Comparison of ENCODE assay signal across 8 cellular contexts in genomic region chr7:47978790-47979144, GRCh38. TPM values are rescaled to one million over a fixed set of nuclear protein-coding genes. Genes with fewer than 3 reads are reported as not detected.
DNase-seq lines count a peak whose midpoint lies in the region; ATAC-seq and TF ChIP-seq lines count a peak whose summit lies in the region.

No MANE protein-coding gene starts in this region.

- POLR2A ChIA-PET in CD4-positive, alpha-beta memory T cell (lab: Charles Lee; ENCODE audit: partially characterized antibody), result interaction anchor here (1.0 to 1.8 kb wide), 4 partner anchors 10 to 117 kb away, joined by 3 to 9 read pairs (median 4); partner anchors contain the start of gene UPP1
- POLR2A ChIA-PET in PC-3 (lab: Charles Lee; ENCODE audit: unreplicated experiment), result interaction anchor here (0.6 kb wide), 1 partner anchor 195 kb away, joined by 4 read pairs; no protein-coding TSS in a partner anchor

- peak overlapping the region; percentile 66 for H2AFZ ChIP-seq in PC-3 (ENCODE audit: low read length)
- H2AFZ ChIP-seq in osteoblast (ENCODE audit: low read length), result peak overlapping the region; percentile 86

- peaks cover 0 to 5% (median 0%) of the 10 kb centered on the region in 8 donors for H3K9me3 Mint-ChIP-seq in CD4-positive, alpha-beta memory T cell

- peaks cover 16 to 35% (median 26%) of the 10 kb centered on the region in 4 donors for H3K4me1 Mint-ChIP-seq in CD4-positive, alpha-beta memory T cell

- H3K36me3 ChIP-seq in CD4-positive, alpha-beta memory T cell (ENCODE audit: insufficient read depth, low read length), result peaks cover 43% of the 10 kb centered on the region
- peaks cover 32% of the 10 kb centered on the region for H3K36me3 ChIP-seq in PC-3 (ENCODE audit: low read depth, low read length)
- H3K36me3 ChIP-seq in osteoblast (ENCODE audit: insufficient read depth, low read length), result peaks cover 42% of the 10 kb centered on the region

- H3K27me3 Mint-ChIP-seq in CD4-positive, alpha-beta memory T cell, result no peaks in the 10 kb centered on the region

- no peaks in the 10 kb centered on the region for H3K27me3 ChIP-seq in CD4-positive, alpha-beta memory T cell (ENCODE audit: insufficient read depth, low read length)
- H3K27me3 ChIP-seq in PC-3 (ENCODE audit: low read length) (no peaks in the 10 kb centered on the region), osteoblast (ENCODE audit: insufficient read depth, low read length) (no peaks in the 10 kb centered on the region)

- BruUV-seq in PC-3 (replicated peaks; lab: Mats Ljungman, UMichigan), result TSS peak; percentile 48

- H3K9ac ChIP-seq in PC-3 (ENCODE audit: low read length), result peak overlapping the region; percentile 85

- H3K9me2 ChIP-seq in PC-3 (replicated peaks; ENCODE audit: low read length), result no peaks in the 10 kb centered on the region

- no peaks in the 10 kb centered on the region for H4K20me1 ChIP-seq in PC-3 (ENCODE audit: low read length)
- H4K20me1 ChIP-seq in osteoblast (ENCODE audit: insufficient read depth, low read length), result no peaks in the 10 kb centered on the region

- no peaks in the 10 kb centered on the region for H3F3A ChIP-seq in PC-3 (ENCODE audit: low read length, unreplicated experiment)

- peaks cover 28 to 45% of the 10 kb centered on the region in 2 donors for H3K36me3 Mint-ChIP-seq in CD4-positive, alpha-beta memory T cell

- peak overlapping the region; percentile 97 to 100 (median 98) for H3K27ac Mint-ChIP-seq in CD4-positive, alpha-beta memory T cell

- peaks cover 23% of the 10 kb centered on the region for H3K4me1 ChIP-seq in CD4-positive, alpha-beta memory T cell (ENCODE audit: insufficient read depth, low read length)
- H3K4me1 ChIP-seq in PC-3 (ENCODE audit: insufficient read depth, low read length), result peaks cover 10% of the 10 kb centered on the region
- H3K4me1 ChIP-seq in osteoblast (ENCODE audit: insufficient read depth, low read length), result peaks cover 15% of the 10 kb centered on the region

- H3K4me3 ChIP-seq in CD4-positive, alpha-beta memory T cell (ENCODE audit: low read length in 2 of 2), result peak overlapping the region; percentile 72 to 81
- H3K4me3 ChIP-seq in PC-3 (ENCODE audit: low read length) (peak overlapping the region; percentile 90), osteoblast (ENCODE audit: insufficient read depth, low read length) (peak overlapping the region; percentile 92)

- no peak for ATAC-seq in PC-3

- peak overlapping the region; percentile 83 for H3K27ac ChIP-seq in CD4-positive, alpha-beta memory T cell (ENCODE audit: low read depth, low read length)
- H3K27ac ChIP-seq in PC-3 (ENCODE audit: low read length) (peak overlapping the region; percentile 53), epithelial cell of prostate (peak overlapping the region; percentile 79), osteoblast (ENCODE audit: low read depth, low read length) (peak overlapping the region; percentile 81)

- H3K79me2 ChIP-seq in PC-3 (ENCODE audit: low read length) (peaks cover 20% of the 10 kb centered on the region), osteoblast (ENCODE audit: insufficient read depth, low read length) (peaks cover 20% of the 10 kb centered on the region)

- CTCF ChIA-PET in CD4-positive, alpha-beta memory T cell (lab: Charles Lee; ENCODE audit: partially characterized antibody), result interaction anchor here (0.8 to 2.1 kb wide), 9 partner anchors 10 to 131 kb away, joined by 3 to 14 read pairs (median 4); no protein-coding TSS in a partner anchor
- CTCF ChIA-PET in PC-3 (lab: Charles Lee), result no interaction called here

- intact Hi-C loops in CD4-positive, alpha-beta memory T cell (cut with micrococcal nuclease), result loop anchor here (1.0 kb wide), 4 partner anchors 13 to 132 kb away; partner anchors contain the start of genes C7orf57 and UPP1
- intact Hi-C loops in PC-3 (cut with micrococcal nuclease), result loop anchor here (2.0 kb wide), 2 partner anchors 56 to 110 kb away; partner anchors contain the start of genes C7orf57 and UPP1

- DNase-seq in CD4-positive, alpha-beta memory T cell, result no peak
- DNase-seq in PC-3, result no peak
- no peak for DNase-seq in epithelial cell of prostate (ENCODE audit: low read depth, low spot score)
- DNase-seq in osteoblast (ENCODE audit: insufficient read length, low spot score, missing footprints), result peak; percentile 50
- no peak for DNase-seq in germinal center (ENCODE audit: low spot score)
- DNase-seq in dedifferentiated amniotic fluid mesenchymal stem cell (ENCODE audit: extremely low spot score), result no peak
- no peak for DNase-seq in DMS114 treated with DMSO at 0.1 percent for 48 hours (lab: John Stamatoyannopoulos, UW; ENCODE audit: unreplicated experiment)
- no peak for DNase-seq in activated CD8-positive, alpha-beta memory T cell treated with anti-CD3 and anti-CD28 coated beads, Interleukin-2, amount 50 U/mL, for 48 hours

- H3K4me3 Mint-ChIP-seq in CD4-positive, alpha-beta memory T cell, result peak overlapping the region; percentile 92 to 99 (median 95)

- H3K4me2 ChIP-seq in PC-3 (ENCODE audit: low read length), result peak overlapping the region; percentile 99
- H3K4me2 ChIP-seq in osteoblast (ENCODE audit: insufficient read depth, low read length), result peak overlapping the region; percentile 100

- TF ChIP-seq CTCF in PC-3 (conservative IDR thresholded peaks at IDR 0.05; ENCODE audit: low read depth, low read length) (no peak), osteoblast (IDR thresholded peaks at IDR 0.05; ENCODE audit: extremely low read depth, low read depth, low read length) (no peak)

- no peaks in the 10 kb centered on the region for H3K9me3 ChIP-seq in CD4-positive, alpha-beta memory T cell (ENCODE audit: control insufficient read depth in 1 of 2, low read length in 2 of 2)
- H3K9me3 ChIP-seq in PC-3 (ENCODE audit: low read length) (no peaks in the 10 kb centered on the region), osteoblast (ENCODE audit: low read depth, low read length) (no peaks in the 10 kb centered on the region)

RNA-seq across cellular contexts. Expression of gene HUS1, which starts 0.6 kb away (rescaled TPM):
- 10 to 100 TPM; 72.5 to 74.1 TPM for total RNA-seq in CD4-positive, alpha-beta memory T cell
- polyA plus RNA-seq in CD4-positive, alpha-beta memory T cell, result 10 to 100 TPM; 39.7 to 53.9 TPM
- 15.3 and 23.2 TPM in 2 replicates for total RNA-seq in PC-3 (2014; rRNA removed)
- total RNA-seq in osteoblast, result 17.1 and 19.9 TPM in 2 replicates

RNA-seq across cellular contexts. Expression of gene PKD1L1, which starts 30.5 kb away (rescaled TPM):
- total RNA-seq in CD4-positive, alpha-beta memory T cell, result under 1 TPM; 0.55 to 0.73 TPM
- not detected for polyA plus RNA-seq in CD4-positive, alpha-beta memory T cell
- 0.04 and 0.17 TPM in 2 replicates for total RNA-seq in PC-3 (2014; rRNA removed)
- under 0.01 TPM in 2 replicates for total RNA-seq in osteoblast

RNA-seq across cellular contexts. Expression of gene SUN3, which starts 50.1 kb away (rescaled TPM):
- total RNA-seq in CD4-positive, alpha-beta memory T cell, result not detected
- polyA plus RNA-seq in CD4-positive, alpha-beta memory T cell, result under 1 TPM in 1 of 2 donors, not detected in 1; 0.56 TPM
- total RNA-seq in PC-3 (2014; rRNA removed), result not detected in 2 replicates
- not detected in 2 replicates for total RNA-seq in osteoblast

RNA-seq across cellular contexts. Expression of gene C7orf57, which starts 56.6 kb away (rescaled TPM):
- not detected for total RNA-seq in CD4-positive, alpha-beta memory T cell
- polyA plus RNA-seq in CD4-positive, alpha-beta memory T cell, result under 1 TPM; 0.16 to 0.22 TPM
- total RNA-seq in PC-3 (2014; rRNA removed), result 0.15 TPM in 1 of 2 replicates, not detected in the other
- total RNA-seq in osteoblast, result under 0.01 TPM in 2 replicates
